In the genomic region with DNA sequence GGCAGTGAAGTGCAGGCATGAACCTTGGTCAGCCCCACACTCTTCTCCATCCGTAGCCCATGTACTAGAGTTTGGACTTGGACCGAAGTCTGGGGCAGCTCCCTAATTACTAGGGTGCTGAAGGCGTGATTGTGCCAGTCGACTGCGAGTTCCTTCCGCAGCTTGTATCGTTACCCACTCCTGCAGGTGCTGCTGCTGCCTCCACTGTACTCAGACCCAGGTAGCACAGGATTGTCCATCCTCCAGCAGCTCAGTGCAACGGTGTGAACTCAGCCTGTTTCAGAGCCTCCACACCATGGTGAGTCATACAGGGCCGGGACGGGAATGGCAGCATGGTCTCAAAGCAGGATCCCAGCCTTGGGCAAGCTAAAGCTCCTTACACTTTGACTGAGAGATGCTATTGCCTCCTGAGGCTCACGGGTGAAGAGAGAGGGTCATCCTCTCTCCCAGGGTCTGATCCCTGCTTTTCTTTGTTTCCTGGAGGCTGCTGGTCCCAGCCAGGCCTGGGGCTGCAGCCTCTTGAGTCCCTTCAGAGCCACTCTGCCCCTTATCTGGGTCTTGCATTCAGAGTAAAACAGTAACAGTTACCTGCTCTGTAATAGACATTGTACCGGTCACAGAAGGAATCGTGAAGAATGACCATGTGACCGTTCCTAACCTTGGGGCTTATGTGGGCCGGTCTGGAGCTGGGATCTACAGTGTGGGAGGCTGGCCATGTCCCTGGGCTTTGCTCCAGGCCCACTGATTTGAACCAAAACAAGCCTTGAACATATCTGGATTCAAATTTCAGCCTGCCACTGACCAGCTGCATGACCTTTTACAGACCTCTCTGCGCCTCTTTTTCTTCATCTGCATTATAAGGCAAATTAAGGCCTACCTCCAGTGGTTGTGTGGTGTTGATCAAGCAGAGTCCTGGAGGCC, we compare ENCODE assay signal across 8 cellular contexts. TPM values are rescaled to one million over a fixed set of nuclear protein-coding genes. Genes with fewer than 3 reads are reported as not detected.
A peak's percentile ranks its signal among the peaks of the same experiment; 100 is the strongest.
DNase-seq lines count a peak whose midpoint lies in the region; ATAC-seq and TF ChIP-seq lines count a peak whose summit lies in the region.
"Had no signal": no experiment of that assay in that cellular context is flagged by ENCODE, and none has a peak within 500 bp of the region (broad histone marks: within the 10 kb centered on the region; RNA-seq: fewer than 3 reads in every experiment).

No MANE protein-coding gene starts in this region.

- no peaks in the 10 kb centered on the region for H3K27me3 ChIP-seq in HCT116 (ENCODE audit: insufficient read depth, low read length)

- ATAC-seq in HCT116 (no peak), HG03378 (IDR thresholded peaks at IDR 0.05; ENCODE audit: unreplicated experiment) (no peak)

- TF ChIP-seq RAD21 in HCT116 (IDR thresholded peaks at IDR 0.05; ENCODE audit: low read depth), result no peak

- no peaks in the 10 kb centered on the region for H4K20me1 ChIP-seq in HCT116 (ENCODE audit: insufficient read depth)

- H3K9ac ChIP-seq in HCT116 (ENCODE audit: low read length), result peak overlapping the region; percentile 97

- RAD21 ChIA-PET in HCT116 (lab: Charles Lee; ENCODE audit: low non-redundant PET in 1 of 2, low total read pairs in 2 of 2, uncharacterized antibody in 2 of 2, unreplicated experiment in 2 of 2), result interaction anchor here (0.5 to 1.8 kb wide), 3 partner anchors 51 to 303 kb away, joined by 3 to 5 read pairs (median 4); no protein-coding TSS in a partner anchor

- TF ChIP-seq CTCF in HCT116 (IDR thresholded peaks at IDR 0.05 in 2 of 3, conservative IDR thresholded peaks at IDR 0.05 in 1 of 3; ENCODE audit: borderline replicate concordance in 1 of 3, insufficient read depth in 1 of 3, low read depth in 2 of 3, low read length in 2 of 3), result no peak
- no peak for TF ChIP-seq CTCF in RWPE1 (conservative IDR thresholded peaks at IDR 0.05; ENCODE audit: low read depth)
- TF ChIP-seq CTCF in epithelial cell of esophagus (IDR thresholded peaks at IDR 0.05; ENCODE audit: insufficient read depth, low read depth, low read length, missing control alignments), result no peak
- no peak for TF ChIP-seq CTCF in progenitor cell of endocrine pancreas (IDR thresholded peaks at IDR 0.05; ENCODE audit: unreplicated experiment)

- peak overlapping the region; percentile 97 for H3K4me3 Mint-ChIP-seq in progenitor cell of endocrine pancreas (ENCODE audit: low read depth)

- no peaks in the 10 kb centered on the region for H3K9me3 ChIP-seq in HCT116 (ENCODE audit: control insufficient read depth in 1 of 2, insufficient read depth in 1 of 2, low read depth in 1 of 2, low read length in 2 of 2)

- peaks cover 8% of the 10 kb centered on the region for H3K36me3 Mint-ChIP-seq in progenitor cell of endocrine pancreas (ENCODE audit: insufficient read depth)

- intact Hi-C loops in HCT116 (cut with micrococcal nuclease), result loop anchor here (5.0 kb wide), 1 partner anchor 293 kb away; no protein-coding TSS in a partner anchor

- H2AFZ ChIP-seq in HCT116 (ENCODE audit: low read depth, low read length, poor library complexity, severe bottlenecking), result no peak overlapping the region

- peak overlapping the region; percentile 92 for H3K27ac ChIP-seq in HCT116 (ENCODE audit: low read depth, low read length)
- peak overlapping the region; percentile 84 for H3K27ac ChIP-seq in RWPE1

- H3K4me1 ChIP-seq in HCT116 (ENCODE audit: control insufficient read depth in 1 of 2, insufficient read depth in 2 of 2, low read length in 2 of 2), result peaks cover 28 to 46% of the 10 kb centered on the region in 2 experiments

- H3K27me3 Mint-ChIP-seq in progenitor cell of endocrine pancreas, result no peaks in the 10 kb centered on the region

- H3K36me3 ChIP-seq in HCT116 (ENCODE audit: control insufficient read depth in 1 of 2, insufficient read depth in 2 of 2, low read length in 2 of 2), result peaks cover 3 to 5% of the 10 kb centered on the region in 2 experiments; a peak in 2 of 4 replicates

- BruUV-seq in HCT116 (replicated peaks; lab: Mats Ljungman, UMichigan), result no TSS peak

- peak overlapping the region; percentile 85 to 97 for H3K4me3 ChIP-seq in HCT116 (replicated peaks in 1 of 2; ENCODE audit: low read depth in 1 of 2, low read length in 2 of 2)
- H3K4me3 ChIP-seq in epithelial cell of esophagus (ENCODE audit: low read length), result no peak overlapping the region

- TF ChIP-seq POLR2A in HCT116 (IDR thresholded peaks at IDR 0.05; ENCODE audit: borderline replicate concordance, extremely low read depth, insufficient read depth, insufficient read length), result peak; percentile 35

- CTCF ChIA-PET in HCT116 (lab: Charles Lee) (interaction anchor here (0.6 to 4.6 kb wide), 4 partner anchors 27 to 304 kb away, joined by 4 to 120 read pairs (median 4); partner anchors contain the start of gene CYB561A3), RWPE1 (lab: Yijun Ruan, JAX) (interaction anchor here (0.5 to 5.4 kb wide), 5 partner anchors 24 to 181 kb away, joined by 3 to 86 read pairs (median 4); no protein-coding TSS in a partner anchor)

- POLR2A ChIA-PET in HCT116 (lab: Charles Lee), result interaction anchor here (0.8 to 2.0 kb wide), 4 partner anchors 27 to 94 kb away, joined by 4 to 45 read pairs (median 6); partner anchors contain the start of genes CPSF7, CYB561A3 and TMEM138
- POLR2A ChIA-PET in RWPE1 (lab: Yijun Ruan, JAX; ENCODE audit: low non-redundant PET), result interaction anchor here (1.0 to 1.2 kb wide), 2 partner anchors 28 to 47 kb away, joined by 3 to 4 read pairs; partner anchors contain the start of gene TMEM138

- peaks cover 57% of the 10 kb centered on the region for H3K79me2 ChIP-seq in HCT116 (ENCODE audit: insufficient read depth, low read length)

- peak overlapping the region; percentile 93 for H3K4me2 ChIP-seq in HCT116 (ENCODE audit: low read length)

- no peak for DNase-seq in HCT116 (ENCODE audit: low read depth, low spot score)
- peak; percentile 51 for DNase-seq in RWPE1 (ENCODE audit: low spot score)
- DNase-seq in epithelial cell of esophagus (ENCODE audit: low read depth), result peak; percentile 82
- DNase-seq in progenitor cell of endocrine pancreas (ENCODE audit: low spot score, unreplicated experiment), result no peak
- DNase-seq in COLO829 (ENCODE audit: low spot score), result no peak
- DNase-seq in DMS 273 treated with DMSO at 0.1 percent for 48 hours (lab: John Stamatoyannopoulos, UW), result no peak
- DNase-seq: Right ventricle myocardium superior had no signal

- peak overlapping the region; percentile 89 for H3K27ac Mint-ChIP-seq in progenitor cell of endocrine pancreas

- H3K9me2 ChIP-seq in HCT116 (ENCODE audit: insufficient read depth), result no peaks in the 10 kb centered on the region

- H3K4me1 Mint-ChIP-seq in progenitor cell of endocrine pancreas (ENCODE audit: low read depth), result peaks cover 26% of the 10 kb centered on the region

- H3K9me3 Mint-ChIP-seq in progenitor cell of endocrine pancreas (ENCODE audit: low read depth), result no peaks in the 10 kb centered on the region

TF ChIP-seq in HCT116, 20 proteins besides CTCF, POLR2A, EP300 and RAD21 (continues in another document):
- TF ChIP-seq FOSL1 (IDR thresholded peaks at IDR 0.05; ENCODE audit: low read depth) (peak; percentile 14; the same call in 1 of the 2 replicates), SIN3A (IDR thresholded peaks at IDR 0.05; ENCODE audit: low read depth) (no peak), ELF1 (IDR thresholded peaks at IDR 0.05; ENCODE audit: borderline replicate concordance, low read depth) (no peak), EZH2phosphoT487 (IDR thresholded peaks at IDR 0.05; ENCODE audit: borderline replicate concordance) (no peak), REST (IDR thresholded peaks at IDR 0.05; ENCODE audit: low read depth) (no peak), EGR1 (IDR thresholded peaks at IDR 0.05; ENCODE audit: low read depth) (no peak), ZFX (IDR thresholded peaks at IDR 0.05) (peak; percentile 22; the same call in 1 of the 2 replicates)
- TF ChIP-seq, protein P1, sequence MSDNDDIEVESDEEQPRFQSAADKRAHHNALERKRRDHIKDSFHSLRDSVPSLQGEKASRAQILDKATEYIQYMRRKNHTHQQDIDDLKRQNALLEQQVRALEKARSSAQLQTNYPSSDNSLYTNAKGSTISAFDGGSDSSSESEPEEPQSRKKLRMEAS (IDR thresholded peaks at IDR 0.05), result 0 out of 2 replicates have a peak, but pooled peaks have one; percentile 24

RNA-seq across cellular contexts. Expression of gene TKFC, which starts 1.7 kb away (rescaled TPM):
- 156 TPM for total RNA-seq in HCT116 (2021; ENCODE audit: unreplicated experiment)
- 125 and 130 TPM in 2 replicates for polyA plus RNA-seq in HCT116 (2012)
- total RNA-seq in progenitor cell of endocrine pancreas, result 68.1 and 78.8 TPM in 2 replicates

RNA-seq across cellular contexts. Expression of gene DDB1, which starts 1.8 kb away (rescaled TPM):
- total RNA-seq in HCT116 (2021; ENCODE audit: unreplicated experiment) (269 TPM), progenitor cell of endocrine pancreas (251 and 254 TPM in 2 replicates)
- polyA plus RNA-seq in HCT116 (2012), result 197 and 216 TPM in 2 replicates

RNA-seq across cellular contexts. Expression of gene CYB561A3, which starts 27.0 kb away (rescaled TPM):
- total RNA-seq in HCT116 (2021; ENCODE audit: unreplicated experiment) (34.1 TPM), progenitor cell of endocrine pancreas (44.3 and 45.3 TPM in 2 replicates)
- 20.8 and 21.6 TPM in 2 replicates for polyA plus RNA-seq in HCT116 (2012)

RNA-seq across cellular contexts. Expression of gene TMEM138, which starts 27.5 kb away (rescaled TPM):
- total RNA-seq in HCT116 (2021; ENCODE audit: unreplicated experiment), result 45.0 TPM
- polyA plus RNA-seq in HCT116 (2012), result 25.5 and 37.8 TPM in 2 replicates
- total RNA-seq in progenitor cell of endocrine pancreas, result 45.9 and 46.7 TPM in 2 replicates

RNA-seq across cellular contexts. Expression of gene VWCE, which starts 39.6 kb away (rescaled TPM):
- total RNA-seq in HCT116 (2021; ENCODE audit: unreplicated experiment) (2.5 TPM), progenitor cell of endocrine pancreas (34.0 and 40.1 TPM in 2 replicates)
- polyA plus RNA-seq in HCT116 (2012), result 0.62 and 0.98 TPM in 2 replicates

Comparison
In these comparisons a context has a peak if more than half of its experiments do, and no peak if none do; other contexts are left out.
1. DNase-seq: peak in RWPE1 (single experiment) and epithelial cell of esophagus (single experiment); none in HCT116 (single experiment), progenitor cell of endocrine pancreas (single experiment), COLO829 (single experiment) and DMS 273 treated with DMSO at 0.1 percent for 48 hours (single experiment).